Comparison of ENCODE assay signal across 8 cellular contexts in genomic region chr17:7439462-7440112, GRCh38. TPM values are rescaled to one million over a fixed set of nuclear protein-coding genes. Genes with fewer than 3 reads are reported as not detected.
A peak's percentile ranks its signal among the peaks of the same experiment; 100 is the strongest.
DNase-seq lines count a peak whose midpoint lies in the region; ATAC-seq and TF ChIP-seq lines count a peak whose summit lies in the region.

TSS of gene FGF11 (plus strand) at chr17:7439512. CDS start at chr17:7439621, 109 bp downstream.

- H3K27me3 ChIP-seq in AG04450 (ENCODE audit: control insufficient read depth, insufficient read depth, low read length) (peaks cover 31% of the 10 kb centered on the region), Loucy (ENCODE audit: insufficient read depth, low read length, poor library complexity, severe bottlenecking) (no peaks in the 10 kb centered on the region), ectodermal cell (ENCODE audit: control insufficient read depth, insufficient read depth, low read length, poor library complexity, severe bottlenecking) (peaks cover 69% of the 10 kb centered on the region)

- peak within 1 kb of the TSS; percentile 56 for H3K4me3 ChIP-seq in AG04450 (ENCODE audit: low read depth, low read length)
- H3K4me3 ChIP-seq in Loucy (ENCODE audit: low read length, poor library complexity, severe bottlenecking) = peak within 1 kb of the TSS; percentile 94
- H3K4me3 ChIP-seq in ectodermal cell (ENCODE audit: insufficient read depth, low read depth, low read length) = peak within 1 kb of the TSS; percentile 74

- peaks cover 9 to 61% (median 30%) of the 10 kb centered on the region in 5 donors for H3K27me3 Mint-ChIP-seq in naive thymus-derived CD8-positive, alpha-beta T cell

- H3K9me3 ChIP-seq in AG04450 (ENCODE audit: control insufficient read depth, insufficient read depth, low read length) (peaks cover 6% of the 10 kb centered on the region; the same call in 1 of the 2 replicates), Loucy (ENCODE audit: insufficient read depth, low read depth, low read length) (no peaks in the 10 kb centered on the region), ectodermal cell (ENCODE audit: control insufficient read depth, low read length) (no peaks in the 10 kb centered on the region)

- peak within 1 kb of the TSS; percentile 21 to 83 (median 74) for H3K27ac Mint-ChIP-seq in naive thymus-derived CD8-positive, alpha-beta T cell

- TF ChIP-seq CTCF in AG04450 (IDR thresholded peaks at IDR 0.05; ENCODE audit: low read depth, low read length) (no peak), Loucy (conservative IDR thresholded peaks at IDR 0.05; ENCODE audit: low read length) (no peak)

- no peaks in the 10 kb centered on the region for H3K36me3 Mint-ChIP-seq in naive thymus-derived CD8-positive, alpha-beta T cell

- peaks cover 43% of the 10 kb centered on the region; the same call in 1 of the 2 replicates for H3K79me2 ChIP-seq in Loucy (ENCODE audit: insufficient read depth, low read length)

- H2AFZ ChIP-seq in Loucy (ENCODE audit: low read length) = peak within 1 kb of the TSS; percentile 71

- no peak within 1 kb of the TSS for H3K27ac ChIP-seq in AG04450 (ENCODE audit: low read depth, low read length)
- peak within 1 kb of the TSS; percentile 79 for H3K27ac ChIP-seq in ectodermal cell (ENCODE audit: insufficient read depth, low read depth, low read length, poor library complexity, severe bottlenecking)

- peaks cover 23 to 51% (median 44%) of the 10 kb centered on the region in 4 donors for H3K4me1 Mint-ChIP-seq in naive thymus-derived CD8-positive, alpha-beta T cell

- H3K9me2 ChIP-seq in Loucy (replicated peaks; ENCODE audit: low read depth, low read length) = no peaks in the 10 kb centered on the region

- H3K4me1 ChIP-seq in Loucy (ENCODE audit: insufficient read depth, low read length, poor library complexity, severe bottlenecking) = peaks cover 30% of the 10 kb centered on the region
- H3K4me1 ChIP-seq in ectodermal cell (ENCODE audit: control insufficient read depth, insufficient read depth, low read length) = peaks cover 27% of the 10 kb centered on the region

- no peaks in the 10 kb centered on the region; the same call in 1 of the 2 replicates for H3F3A ChIP-seq in Loucy (ENCODE audit: low read depth)

- DNase-seq in AG04450 (ENCODE audit: low read depth, low spot score) = no peak
- no peak for DNase-seq in naive thymus-derived CD8-positive, alpha-beta T cell
- no peak for DNase-seq in KG1 (lab: John Stamatoyannopoulos, UW)
- DNase-seq in DMS79 treated with DMSO at 0.1 percent for 48 hours (lab: John Stamatoyannopoulos, UW) = no peak

- H3K4me2 ChIP-seq in Loucy (ENCODE audit: low read depth, low read length, poor library complexity, severe bottlenecking) = peak within 1 kb of the TSS; percentile 85

- H3K9me3 Mint-ChIP-seq in naive thymus-derived CD8-positive, alpha-beta T cell = no peaks in the 10 kb centered on the region

- no peaks in the 10 kb centered on the region for H3K36me3 ChIP-seq in Loucy (ENCODE audit: insufficient read depth, low read length)
- H3K36me3 ChIP-seq in ectodermal cell (ENCODE audit: control insufficient read depth, insufficient read depth, low read length) = no peaks in the 10 kb centered on the region

- WGBS in ectodermal cell, 2 experiments = 1 to 2% methylated on average over 50 of the region's 50 CpGs

- ATAC-seq in naive thymus-derived CD8-positive, alpha-beta T cell = no peak
- ATAC-seq in GM19463 (IDR thresholded peaks at IDR 0.05; ENCODE audit: unreplicated experiment) = no peak
- ATAC-seq in GM19035 (IDR thresholded peaks at IDR 0.05; ENCODE audit: unreplicated experiment) = no peak

- H3K9ac ChIP-seq in Loucy (ENCODE audit: low read depth, low read length, poor library complexity, severe bottlenecking) = peak within 1 kb of the TSS; percentile 90

- POLR2A ChIA-PET in AG04450 (lab: Yijun Ruan, JAX) = interaction anchor here (0.5 to 0.8 kb wide), 2 partner anchors 44 kb away, joined by 3 to 4 read pairs; partner anchors contain the start of gene POLR2A
- POLR2A ChIA-PET in naive thymus-derived CD8-positive, alpha-beta T cell (lab: Charles Lee) = interaction anchor here (0.7 to 8.3 kb wide), 7 partner anchors 9 to 396 kb away, joined by 3 to 133 read pairs (median 22); partner anchors contain the start of genes POLR2A, TMEM95 and ZBTB4

- CTCF ChIA-PET in AG04450 (lab: Charles Lee) = no interaction called here

- peaks cover 13% of the 10 kb centered on the region for H4K20me1 ChIP-seq in Loucy (ENCODE audit: insufficient read depth, low read length, poor library complexity, severe bottlenecking)

- peak within 1 kb of the TSS; percentile 80 to 95 (median 88) for H3K4me3 Mint-ChIP-seq in naive thymus-derived CD8-positive, alpha-beta T cell

RNA-seq across cellular contexts. Expression of gene FGF11, which starts in this region (rescaled TPM):
- 0.58 and 0.63 TPM in 2 replicates for polyA plus RNA-seq in AG04450 (2011; rRNA removed)
- polyA minus RNA-seq in AG04450 (2011; rRNA and poly(A)+ RNA removed) = 0.28 and 0.39 TPM in 2 replicates
- 8.4 TPM for polyA plus RNA-seq in ectodermal cell (2013, experiment 1 of 4)
- polyA plus RNA-seq in ectodermal cell (2013, experiment 2 of 4) = 7.4 TPM
- 8.1 TPM for polyA plus RNA-seq in ectodermal cell (2013, experiment 3 of 4)
- polyA plus RNA-seq in ectodermal cell (2013, experiment 4 of 4) = 10.0 TPM
- 1 to 10 TPM; 2.4 to 3.0 TPM for total RNA-seq in naive thymus-derived CD8-positive, alpha-beta T cell
- polyA plus RNA-seq in naive thymus-derived CD8-positive, alpha-beta T cell = under 1 TPM; 0.10 to 0.32 (median 0.22) TPM
